In the genomic region with DNA sequence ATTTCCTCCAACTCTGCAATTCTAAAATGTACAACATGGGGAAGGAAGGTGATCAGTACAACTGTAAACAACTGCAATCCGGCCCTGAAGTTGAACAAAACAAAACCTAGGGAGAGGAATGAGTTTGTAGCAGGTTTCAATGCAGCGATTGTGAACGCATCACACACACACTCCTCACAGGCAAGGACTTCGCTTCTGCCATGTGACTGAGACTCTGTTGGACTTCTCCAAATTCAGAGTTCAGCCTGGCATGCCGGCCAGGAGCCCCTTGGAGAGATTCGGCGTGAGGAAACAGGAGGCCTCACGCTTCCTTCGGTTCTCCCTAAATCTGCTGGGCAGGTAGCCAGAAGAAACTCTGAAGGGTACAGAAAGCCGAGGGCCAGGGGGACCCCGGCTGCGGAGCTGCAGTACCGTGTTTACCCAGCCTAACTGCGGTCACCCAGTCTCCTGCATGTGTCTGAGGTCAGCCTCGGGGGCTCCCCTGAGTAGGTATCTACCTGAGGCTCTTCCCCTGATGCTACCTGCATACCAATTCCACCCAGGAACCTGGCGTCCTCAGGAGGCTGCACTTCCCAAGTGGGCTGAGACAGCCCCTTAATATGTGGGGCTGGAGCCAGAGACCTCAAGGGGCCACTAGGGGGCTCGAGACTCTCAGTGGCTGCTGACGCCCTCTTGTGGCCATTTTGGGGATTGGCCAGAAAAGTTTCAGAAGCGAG, we compare ENCODE assay signal across 8 cellular contexts. TPM values are rescaled to one million over a fixed set of nuclear protein-coding genes. Genes with fewer than 3 reads are reported as not detected.
DNase-seq lines count a peak whose midpoint lies in the region; ATAC-seq and TF ChIP-seq lines count a peak whose summit lies in the region.

No MANE protein-coding gene starts in this region.

- H3K56ac ChIP-seq in IMR-90 (ENCODE audit: extremely low read depth, insufficient read depth, low read length): no peak overlapping the region

- POLR2A ChIA-PET in IMR-90 (lab: Charles Lee; ENCODE audit: unreplicated experiment): no interaction called here
- POLR2A ChIA-PET in naive thymus-derived CD4-positive, alpha-beta T cell (lab: Charles Lee): interaction anchor here (1.5 to 2.2 kb wide), 3 partner anchors 24 to 177 kb away, joined by 3 to 14 read pairs (median 7); a partner anchor contains a TSS

- H3K4me1 ChIP-seq in IMR-90 (ENCODE audit: control insufficient read depth, insufficient read depth, low read length): peaks cover 22% of the 10 kb centered on the region
- H3K4me1 ChIP-seq in naive thymus-derived CD4-positive, alpha-beta T cell (ENCODE audit: control insufficient read depth in 2 of 2, insufficient read depth in 2 of 2, low read length in 2 of 2): peaks cover 24 to 34% of the 10 kb centered on the region in 2 donors

- peak overlapping the region; percentile 90 for H2AFZ ChIP-seq in IMR-90 (replicated peaks; ENCODE audit: low read length, poor library complexity)

- no peak overlapping the region for H3K27ac ChIP-seq in IMR-90 (ENCODE audit: insufficient read depth, low read length)
- peak overlapping the region; percentile 67 for H3K27ac ChIP-seq in naive thymus-derived CD4-positive, alpha-beta T cell (ENCODE audit: low read depth, low read length)

- H3K79me1 ChIP-seq in IMR-90 (ENCODE audit: low read depth in 1 of 2, low read length in 2 of 2): peaks cover 0 to 4% of the 10 kb centered on the region in 2 experiments; a peak in 1 of 4 replicates

- H4K8ac ChIP-seq in IMR-90 (ENCODE audit: low read depth in 2 of 2, low read length in 2 of 2): peak overlapping the region; percentile 21 to 68; a peak in 2 of 4 replicates

- in situ Hi-C loops in IMR-90 (cut with MboI; ENCODE audit: low sequenced_read_pairs): loop anchor here (10.0 kb wide), 1 partner anchor 56 kb away; a partner anchor contains a TSS

- peak overlapping the region; percentile 8; the same call in 1 of the 2 replicates for H2BK20ac ChIP-seq in IMR-90 (ENCODE audit: low read depth, low read length)

- intact Hi-C loops in IMR-90 (cut with micrococcal nuclease): no loop called here
- intact Hi-C loops in naive thymus-derived CD4-positive, alpha-beta T cell (cut with micrococcal nuclease): loop anchor here (1.0 to 10.0 kb wide), 13 partner anchors 14 to 724 kb away; a partner anchor contains a TSS

- dilution Hi-C loops in IMR-90 (cut with HindIII; ENCODE audit: low sequenced_read_pairs, unreplicated experiment): no loop called here

- peak; percentile 100; the same call in 1 of the 2 replicates for TF ChIP-seq CTCF in IMR-90 (conservative IDR thresholded peaks at IDR 0.05; ENCODE audit: low read depth, low read length)

- peak overlapping the region in 9 of 10 donors; percentile 39 to 73 (median 61) for H3K4me3 Mint-ChIP-seq in naive thymus-derived CD4-positive, alpha-beta T cell

- no peak overlapping the region for H3K23ac ChIP-seq in IMR-90 (ENCODE audit: low read depth, low read length)

- H2AK5ac ChIP-seq in IMR-90 (ENCODE audit: low read depth, low read length): 0 out of 2 replicates have a peak overlapping the region, but pooled peaks have one; percentile 20

- no peaks in the 10 kb centered on the region for H3K9me3 ChIP-seq in IMR-90 (ENCODE audit: control insufficient read depth, insufficient read depth, low read length)
- no peaks in the 10 kb centered on the region for H3K9me3 ChIP-seq in naive thymus-derived CD4-positive, alpha-beta T cell (ENCODE audit: control insufficient read depth in 2 of 3, low read length in 3 of 3)

- no TSS peak for BruUV-seq in IMR-90 (replicated peaks; lab: Mats Ljungman, UMichigan)

- H4K5ac ChIP-seq in IMR-90 (ENCODE audit: low read depth, low read length): peak overlapping the region; percentile 19; the same call in 1 of the 2 replicates

- H3K36me3 ChIP-seq in IMR-90 (ENCODE audit: control insufficient read depth, insufficient read depth, low read length): no peaks in the 10 kb centered on the region
- H3K36me3 ChIP-seq in naive thymus-derived CD4-positive, alpha-beta T cell (ENCODE audit: control insufficient read depth in 2 of 3, insufficient read depth in 3 of 3, low read length in 3 of 3): no peaks in the 10 kb centered on the region

- peak overlapping the region; percentile 9 to 83 (median 62) for H3K27ac Mint-ChIP-seq in naive thymus-derived CD4-positive, alpha-beta T cell

- H3K4me1 Mint-ChIP-seq in naive thymus-derived CD4-positive, alpha-beta T cell: peaks cover 14 to 44% (median 37%) of the 10 kb centered on the region in 7 donors

- ATAC-seq in IMR-90 (ENCODE audit: low read depth): peak; percentile 32
- ATAC-seq in esophagus mucosa: peak; percentile 46
- ATAC-seq in naive thymus-derived CD4-positive, alpha-beta T cell: peak; percentile 81

- H2BK120ac ChIP-seq in IMR-90 (ENCODE audit: low read depth, low read length): no peak overlapping the region; the same call in 1 of the 2 replicates

- 35% methylated on average over 11 of the region's 19 CpGs; no CpG with 5 or more reads in 1 of the 2 experiments for WGBS in IMR-90 (ENCODE audit: extremely low coverage in 2 of 2, insufficient read length in 1 of 2), 2 experiments

- DNase-seq in activated gamma-delta T cell treated with Interleukin-2 at 50 U/mL for 16 hours (peak; percentile 93), activated gamma-delta T cell (lab: John Stamatoyannopoulos, UW) (no peak), IMR-90 (peak; percentile 85), OCI-M2 (lab: John Stamatoyannopoulos, UW; ENCODE audit: unreplicated experiment) (peak; percentile 59), activated T-cell treated with anti-CD3 and anti-CD28 coated beads for 24 hours (ENCODE audit: low read depth) (peak; percentile 83)
- DNase-seq in naive thymus-derived CD4-positive, alpha-beta T cell: peak; percentile 68 to 93 (median 84)
- DNase-seq in stimulated activated CD8-positive, alpha-beta memory T cell treated with anti-CD3 and anti-CD28 coated beads, Interleukin-7, amount 100 ng/mL, for 4 hours (ENCODE audit: low read depth in 2 of 2): peak; percentile 69 to 79

- H2BK5ac ChIP-seq in IMR-90 (ENCODE audit: low read depth, low read length, poor library complexity, severe bottlenecking): no peak overlapping the region

- H3K36me3 Mint-ChIP-seq in naive thymus-derived CD4-positive, alpha-beta T cell: no peaks in the 10 kb centered on the region

- H4K91ac ChIP-seq in IMR-90 (ENCODE audit: insufficient read depth, low read depth, low read length): 0 out of 2 replicates have a peak overlapping the region, but pooled peaks have one; percentile 5

- no peaks in the 10 kb centered on the region; the same call in 1 of the 2 replicates for H3K27me3 ChIP-seq in IMR-90 (ENCODE audit: control insufficient read depth, insufficient read depth, low read length)
- H3K27me3 ChIP-seq in naive thymus-derived CD4-positive, alpha-beta T cell (ENCODE audit: control insufficient read depth in 2 of 2, insufficient read depth in 2 of 2, low read length in 2 of 2): no peaks in the 10 kb centered on the region

- peak; percentile 73 for TF ChIP-seq RAD21 in IMR-90 (IDR thresholded peaks at IDR 0.05; ENCODE audit: low read length)

- H2AK9ac ChIP-seq in IMR-90 (replicated peaks; ENCODE audit: low read depth, low read length, poor library complexity): peak overlapping the region; percentile 51

- H3K9me3 Mint-ChIP-seq in naive thymus-derived CD4-positive, alpha-beta T cell: no peaks in the 10 kb centered on the region

- H3K4me2 ChIP-seq in IMR-90 (ENCODE audit: low read depth, low read length): no peak overlapping the region; the same call in 1 of the 2 replicates

- no peak overlapping the region for H3K9ac ChIP-seq in IMR-90 (ENCODE audit: low read depth, low read length)

- H2BK15ac ChIP-seq in IMR-90 (ENCODE audit: low read depth, low read length): peak overlapping the region; percentile 57; the same call in 1 of the 3 replicates

- no peak for TF ChIP-seq POLR2A in IMR-90 (IDR thresholded peaks at IDR 0.05; ENCODE audit: low read depth, low read length)

- no peak overlapping the region for H3K4me3 ChIP-seq in IMR-90 (ENCODE audit: insufficient read depth, low read depth, low read length)
- peak overlapping the region; percentile 39 for H3K4me3 ChIP-seq in naive thymus-derived CD4-positive, alpha-beta T cell (ENCODE audit: low read length)

- H3K9me1 ChIP-seq in IMR-90 (ENCODE audit: insufficient read depth, low read length): peaks cover 7% of the 10 kb centered on the region

- H4K20me1 ChIP-seq in IMR-90 (ENCODE audit: insufficient read depth, low read length): no peaks in the 10 kb centered on the region

- H3K14ac ChIP-seq in IMR-90 (replicated peaks; ENCODE audit: low read depth, low read length): no peak overlapping the region

- CTCF ChIA-PET in IMR-90 (lab: Yijun Ruan, JAX): interaction anchor here (1.2 to 2.4 kb wide), 3 partner anchors 13 to 28 kb away, joined by 3 to 10 read pairs (median 5); a partner anchor contains a TSS
- CTCF ChIA-PET in naive thymus-derived CD4-positive, alpha-beta T cell (lab: Charles Lee): interaction anchor here (0.5 to 6.4 kb wide), 7 partner anchors 17 to 431 kb away, joined by 3 to 56 read pairs (median 4); a partner anchor contains a TSS

- H3K4ac ChIP-seq in IMR-90 (ENCODE audit: low read depth, low read length): 0 out of 2 replicates have a peak overlapping the region, but pooled peaks have one; percentile 50

- H3K27me3 Mint-ChIP-seq in naive thymus-derived CD4-positive, alpha-beta T cell: no peaks in the 10 kb centered on the region

- no peak overlapping the region for H3K18ac ChIP-seq in IMR-90 (ENCODE audit: low read depth, low read length)

RNA-seq across cellular contexts. Expression of a gene that starts 2.9 kb away (rescaled TPM):
- total RNA-seq in IMR-90 (2012; rRNA removed): under 0.01 and 0.36 TPM in 2 replicates
- polyA plus RNA-seq in IMR-90 (2012; rRNA removed): 0.16 and 0.21 TPM in 2 replicates
- polyA plus RNA-seq in IMR-90 (2012; cell fraction: cytosol; rRNA removed): 0.23 and 0.24 TPM in 2 replicates
- polyA plus RNA-seq in IMR-90 (2012; cell fraction: nucleus; rRNA removed; ENCODE audit: low replicate concordance): 0.25 and 0.26 TPM in 2 replicates
- 0.40 TPM for total RNA-seq in esophagus mucosa
- not detected for total RNA-seq in naive thymus-derived CD4-positive, alpha-beta T cell
- polyA plus RNA-seq in naive thymus-derived CD4-positive, alpha-beta T cell: under 1 TPM; 0.17 to 0.38 TPM

RNA-seq across cellular contexts. Expression of a gene that starts 4.5 kb away (rescaled TPM):
- total RNA-seq in IMR-90 (2012; rRNA removed) (99.2 and 118 TPM in 2 replicates), esophagus mucosa (49.8 TPM)
- polyA plus RNA-seq in IMR-90 (2012; rRNA removed): 126 and 127 TPM in 2 replicates
- polyA plus RNA-seq in IMR-90 (2012; cell fraction: cytosol; rRNA removed): 70.7 and 75.7 TPM in 2 replicates
- polyA plus RNA-seq in IMR-90 (2012; cell fraction: nucleus; rRNA removed; ENCODE audit: low replicate concordance): 51.7 and 154 TPM in 2 replicates
- total RNA-seq in naive thymus-derived CD4-positive, alpha-beta T cell: 100 to 1,000 TPM; 101 to 169 (median 136) TPM
- polyA plus RNA-seq in naive thymus-derived CD4-positive, alpha-beta T cell: 100 to 1,000 TPM; 109 to 179 TPM

RNA-seq across cellular contexts. Expression of a gene that starts 27.5 kb away (rescaled TPM):
- total RNA-seq in IMR-90 (2012; rRNA removed) (5.8 and 6.6 TPM in 2 replicates), esophagus mucosa (33.4 TPM)
- 6.6 and 7.3 TPM in 2 replicates for polyA plus RNA-seq in IMR-90 (2012; rRNA removed)
- polyA plus RNA-seq in IMR-90 (2012; cell fraction: cytosol; rRNA removed): 5.4 and 6.1 TPM in 2 replicates
- 18.8 TPM in 2 replicates for polyA plus RNA-seq in IMR-90 (2012; cell fraction: nucleus; rRNA removed; ENCODE audit: low replicate concordance)
- 10 to 100 TPM; 24.6 to 53.4 (median 29.9) TPM for total RNA-seq in naive thymus-derived CD4-positive, alpha-beta T cell
- 10 to 100 TPM; 12.8 to 33.1 TPM for polyA plus RNA-seq in naive thymus-derived CD4-positive, alpha-beta T cell

RNA-seq across cellular contexts. Expression of a gene that starts 29.1 kb away (rescaled TPM):
- 7.9 and 8.6 TPM in 2 replicates for total RNA-seq in IMR-90 (2012; rRNA removed)
- polyA plus RNA-seq in IMR-90 (2012; rRNA removed): 9.4 and 9.6 TPM in 2 replicates
- 4.6 and 6.5 TPM in 2 replicates for polyA plus RNA-seq in IMR-90 (2012; cell fraction: cytosol; rRNA removed)
- 3.4 and 9.4 TPM in 2 replicates for polyA plus RNA-seq in IMR-90 (2012; cell fraction: nucleus; rRNA removed; ENCODE audit: low replicate concordance)
- total RNA-seq in esophagus mucosa: 14.3 TPM
- 10 to 100 TPM; 13.3 to 41.8 (median 17.2) TPM for total RNA-seq in naive thymus-derived CD4-positive, alpha-beta T cell
- 10 to 100 TPM; 54.6 to 68.8 TPM for polyA plus RNA-seq in naive thymus-derived CD4-positive, alpha-beta T cell

RNA-seq across cellular contexts. Expression of a gene that starts 53.0 kb away (rescaled TPM):
- total RNA-seq in IMR-90 (2012; rRNA removed): 22.9 and 24.7 TPM in 2 replicates
- polyA plus RNA-seq in IMR-90 (2012; rRNA removed): 16.6 and 18.7 TPM in 2 replicates
- polyA plus RNA-seq in IMR-90 (2012; cell fraction: cytosol; rRNA removed): 5.0 and 6.3 TPM in 2 replicates
- polyA plus RNA-seq in IMR-90 (2012; cell fraction: nucleus; rRNA removed; ENCODE audit: low replicate concordance): 24.4 and 71.3 TPM in 2 replicates
- total RNA-seq in esophagus mucosa: 24.3 TPM
- 10 to 100 TPM; 57.3 to 94.9 (median 61.7) TPM for total RNA-seq in naive thymus-derived CD4-positive, alpha-beta T cell
- polyA plus RNA-seq in naive thymus-derived CD4-positive, alpha-beta T cell: 10 to 100 TPM; 13.4 to 16.7 TPM
